16 cellular contexts compared by ENCODE assay signal in the genomic region with DNA sequence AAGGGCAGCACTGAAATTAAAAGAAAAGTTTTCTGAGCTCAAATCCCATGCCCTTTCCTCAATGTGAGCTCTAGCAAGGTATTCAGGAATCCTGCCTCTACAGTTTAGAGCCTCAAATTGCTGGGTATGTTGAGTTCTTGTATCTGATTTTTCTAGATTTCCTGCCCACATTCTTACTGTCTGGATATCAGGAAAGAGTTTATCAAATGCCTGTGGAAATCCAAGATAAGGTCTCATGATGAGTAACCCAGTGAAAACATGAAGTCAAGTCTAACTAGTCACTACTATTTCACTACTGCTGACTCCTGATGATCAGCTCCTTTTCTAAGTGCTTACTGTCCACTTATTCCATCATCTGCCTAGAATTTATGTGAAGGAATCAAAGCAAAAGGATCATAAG. TPM values are rescaled to one million over a fixed set of nuclear protein-coding genes. Genes with fewer than 3 reads are reported as not detected.
DNase-seq lines count a peak whose midpoint lies in the region; ATAC-seq and TF ChIP-seq lines count a peak whose summit lies in the region.
"Had no signal": no experiment of that assay in that cellular context is flagged by ENCODE, and none has a peak within 500 bp of the region (broad histone marks: within the 10 kb centered on the region; RNA-seq: fewer than 3 reads in every experiment).

No MANE protein-coding gene starts in this region.

- H3K9me3 ChIP-seq in colonic mucosa: no peaks in the 10 kb centered on the region
- H3K9me3 ChIP-seq in neutrophil: no peaks in the 10 kb centered on the region
- H3K9me3 ChIP-seq: gastrocnemius medialis had no signal

- H3K36me3 ChIP-seq in colonic mucosa: no peaks in the 10 kb centered on the region
- H3K36me3 ChIP-seq in neutrophil: peaks cover 79% of the 10 kb centered on the region
- H3K36me3 ChIP-seq: gastrocnemius medialis had no signal

- H3K4me3 ChIP-seq in colonic mucosa (no peak overlapping the region), neutrophil (ENCODE audit: low read depth in 1 of 2, low read length in 1 of 2) (no peak overlapping the region)
- H3K4me3 ChIP-seq: gastrocnemius medialis had no signal

- H3K4me1 ChIP-seq in colonic mucosa (no peaks in the 10 kb centered on the region), neutrophil (ENCODE audit: control insufficient read depth in 1 of 2, insufficient read depth in 1 of 2, low read depth in 1 of 2, low read length in 1 of 2) (peaks cover 27 to 39% of the 10 kb centered on the region in 2 experiments)

- intact Hi-C loops in colonic mucosa (cut with DNase I) (no loop called here), left ventricle myocardium superior (cut with micrococcal nuclease) (no loop called here)

- no peaks in the 10 kb centered on the region for H3K27me3 ChIP-seq in colonic mucosa
- no peaks in the 10 kb centered on the region for H3K27me3 ChIP-seq in neutrophil
- H3K27me3 ChIP-seq: gastrocnemius medialis had no signal

- H3K9ac ChIP-seq in colonic mucosa (ENCODE audit: low read depth in 2 of 2, low read length in 2 of 2): no peak overlapping the region

- ATAC-seq in GM18498 (IDR thresholded peaks at IDR 0.05; ENCODE audit: unreplicated experiment): no peak
- no peak for ATAC-seq in left ventricle myocardium superior
- ATAC-seq in HG02884 (IDR thresholded peaks at IDR 0.05; ENCODE audit: unreplicated experiment): no peak
- ATAC-seq: gastrocnemius medialis; stimulated activated memory B cell treated with anti-CD40 and anti-IgM and Interleukin-4, amounts not matched to agents 10 μg/mL and 1 μg/mL and 100 μg/mL, for 72 hours; T-cell had no signal

- TF ChIP-seq CTCF in colonic mucosa (IDR thresholded peaks at IDR 0.05): no peak
- TF ChIP-seq CTCF in neutrophil (IDR thresholded peaks at IDR 0.05): no peak

- DNase-seq in AG08396 (ENCODE audit: low spot score): peak; percentile 47
- DNase-seq in LHCN-M2 (ENCODE audit: low read depth): peak; percentile 43
- DNase-seq in colonic mucosa: no peak
- no peak for DNase-seq in NCI-H1436 treated with DMSO at 0.1 percent for 48 hours (lab: John Stamatoyannopoulos, UW)
- DNase-seq in left ventricle myocardium superior: no peak
- DNase-seq: activated CD4-positive, alpha-beta T cell treated with anti-CD3 and anti-CD28 coated beads, Interleukin-2, amount 10 ng/mL, durations not matched to agents 24 days and 14 days; activated effector memory CD4-positive, alpha-beta T cell treated with Interleukin-2 at 50 U/mL for 16 hours; caudate nucleus; CD4-positive, alpha-beta memory T cell; gastrocnemius medialis; stimulated activated CD4-positive, alpha-beta T cell treated with anti-CD3 and anti-CD28 coated beads, Interleukin-2, amount 100 ng/mL, for 24 hours; T-cell had no signal

- H3K27ac ChIP-seq in colonic mucosa (peak overlapping the region; percentile 9), neutrophil (peak overlapping the region; percentile 48)
- H3K27ac ChIP-seq: gastrocnemius medialis had no signal

RNA-seq across cellular contexts. Expression of a gene that starts 29.8 kb away (rescaled TPM):
- 24.8 and 30.3 TPM in 2 replicates for total RNA-seq in LHCN-M2 (2014; rRNA removed)
- 25.0 TPM for polyA plus RNA-seq in LHCN-M2 (2012)
- total RNA-seq in colonic mucosa: 100 to 1,000 TPM in 1 of 2 donors, 10 to 100 TPM in 1; 88.0 to 109 TPM
- 8.6 TPM for total RNA-seq in left ventricle myocardium superior

RNA-seq across cellular contexts. Expression of a gene that starts 50.4 kb away (rescaled TPM):
- total RNA-seq in LHCN-M2 (2014; rRNA removed): 4.2 and 5.4 TPM in 2 replicates
- polyA plus RNA-seq in LHCN-M2 (2012): 5.6 TPM
- total RNA-seq in colonic mucosa: 10 to 100 TPM in 1 of 2 donors, 1 to 10 TPM in 1; 8.4 to 15.1 TPM
- 15.3 TPM for total RNA-seq in left ventricle myocardium superior

Comparison
In these comparisons a context has a peak if more than half of its experiments do, and no peak if none do; other contexts are left out.
1. DNase-seq: peak in AG08396 (single experiment) and LHCN-M2 (single experiment); none in colonic mucosa (single experiment), NCI-H1436 treated with DMSO at 0.1 percent for 48 hours (single experiment) and left ventricle myocardium superior (single experiment).